In the genomic region with DNA sequence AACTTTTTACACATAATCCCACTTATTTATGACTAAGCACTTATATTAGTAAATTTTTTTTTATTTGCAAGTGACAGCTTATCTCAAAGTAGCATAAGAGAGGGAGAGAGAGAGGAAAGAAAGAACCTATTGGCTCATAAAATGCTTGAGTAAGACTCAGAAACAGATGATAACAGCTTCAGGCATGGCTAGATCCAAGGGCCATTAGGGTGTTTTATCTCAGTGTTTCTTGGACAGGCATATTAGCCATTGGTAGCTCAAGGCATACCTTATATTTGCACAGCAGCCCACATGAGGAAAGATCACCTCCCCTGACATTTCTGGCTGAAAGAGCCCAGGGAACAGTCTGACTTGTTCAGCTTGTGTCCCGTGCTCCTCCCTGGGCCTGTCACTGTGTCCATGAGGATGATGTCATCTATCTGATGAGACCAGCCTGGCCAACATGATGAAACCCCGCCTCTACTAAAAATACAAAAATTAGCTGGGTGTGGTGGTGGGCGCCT, we compare ENCODE assay signal across 1 cellular context.
TF ChIP-seq lines count a peak whose summit lies in the region.

No MANE protein-coding gene starts in this region.

TF ChIP-seq in K562, 482 proteins besides CTCF, POLR2A, EP300 and RAD21 (continued from another document and continues in another):
- TF ChIP-seq, protein P1, sequence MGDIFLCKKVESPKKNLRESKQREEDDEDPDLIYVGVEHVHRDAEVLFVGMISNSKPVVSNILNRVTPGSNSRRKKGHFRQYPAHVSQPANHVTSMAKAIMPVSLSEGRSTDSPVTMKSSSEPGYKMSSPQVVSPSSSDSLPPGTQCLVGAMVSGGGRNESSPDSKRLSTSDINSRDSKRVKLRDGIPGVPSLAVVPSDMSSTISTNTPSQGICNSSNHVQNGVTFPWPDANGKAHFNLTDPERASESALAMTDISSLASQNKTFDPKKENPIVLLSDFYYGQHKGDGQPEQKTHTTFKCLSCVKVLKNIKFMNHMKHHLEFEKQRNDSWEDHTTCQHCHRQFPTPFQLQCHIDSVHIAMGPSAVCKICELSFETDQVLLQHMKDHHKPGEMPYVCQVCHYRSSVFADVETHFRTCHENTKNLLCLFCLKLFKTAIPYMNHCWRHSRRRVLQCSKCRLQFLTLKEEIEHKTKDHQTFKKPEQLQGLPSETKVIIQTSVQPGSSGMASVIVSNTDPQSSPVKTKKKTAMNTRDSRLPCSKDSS (IDR thresholded peaks at IDR 0.05; ENCODE audit: low read depth, partially characterized antibody): no peak
- TF ChIP-seq, protein P2, sequence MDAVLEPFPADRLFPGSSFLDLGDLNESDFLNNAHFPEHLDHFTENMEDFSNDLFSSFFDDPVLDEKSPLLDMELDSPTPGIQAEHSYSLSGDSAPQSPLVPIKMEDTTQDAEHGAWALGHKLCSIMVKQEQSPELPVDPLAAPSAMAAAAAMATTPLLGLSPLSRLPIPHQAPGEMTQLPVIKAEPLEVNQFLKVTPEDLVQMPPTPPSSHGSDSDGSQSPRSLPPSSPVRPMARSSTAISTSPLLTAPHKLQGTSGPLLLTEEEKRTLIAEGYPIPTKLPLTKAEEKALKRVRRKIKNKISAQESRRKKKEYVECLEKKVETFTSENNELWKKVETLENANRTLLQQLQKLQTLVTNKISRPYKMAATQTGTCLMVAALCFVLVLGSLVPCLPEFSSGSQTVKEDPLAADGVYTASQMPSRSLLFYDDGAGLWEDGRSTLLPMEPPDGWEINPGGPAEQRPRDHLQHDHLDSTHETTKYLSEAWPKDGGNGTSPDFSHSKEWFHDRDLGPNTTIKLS (IDR thresholded peaks at IDR 0.05; ENCODE audit: borderline replicate concordance, low read depth): no peak
- TF ChIP-seq PURB (CRISPR knock-in tag; IDR thresholded peaks at IDR 0.05; ENCODE audit: low read depth) (no peak), TEAD2 (tag; IDR thresholded peaks at IDR 0.05) (no peak), SMAD3 (CRISPR knock-in tag; conservative IDR thresholded peaks at IDR 0.05) (no peak), SP1 (CRISPR knock-in tag; IDR thresholded peaks at IDR 0.05) (no peak), FOXM1 (IDR thresholded peaks at IDR 0.05; ENCODE audit: low read depth) (no peak), FOXM1 (CRISPR knock-in tag; IDR thresholded peaks at IDR 0.05; ENCODE audit: low read depth) (no peak), RB1 (IDR thresholded peaks at IDR 0.05; ENCODE audit: low read depth) (no peak), XRCC3 (IDR thresholded peaks at IDR 0.05) (no peak), PTRF (tag; IDR thresholded peaks at IDR 0.05) (no peak), ZKSCAN8 (CRISPR knock-in tag; IDR thresholded peaks at IDR 0.05) (no peak), CBFA2T3 (IDR thresholded peaks at IDR 0.05) (peak; percentile 62), ZBTB8A (IDR thresholded peaks at IDR 0.05; ENCODE audit: partially characterized antibody) (no peak), RBM22 (IDR thresholded peaks at IDR 0.05; ENCODE audit: low read depth, low read length, poor library complexity, severe bottlenecking) (no peak), ZNF764 (CRISPR knock-in tag; IDR thresholded peaks at IDR 0.05; ENCODE audit: low read depth) (no peak), TOE1 (IDR thresholded peaks at IDR 0.05; ENCODE audit: borderline replicate concordance) (no peak; the same call in 1 of the 2 replicates), TOE1 (CRISPR knock-in tag; IDR thresholded peaks at IDR 0.05; ENCODE audit: borderline replicate concordance, low read depth) (no peak), ZNF707 (CRISPR knock-in tag; conservative IDR thresholded peaks at IDR 0.05) (no peak), MXI1 (IDR thresholded peaks at IDR 0.05; ENCODE audit: low read depth, low read length) (no peak), TAF9B (IDR thresholded peaks at IDR 0.05; ENCODE audit: partially characterized antibody) (peak; percentile 36), MAFK (IDR thresholded peaks at IDR 0.05; ENCODE audit: low read length) (no peak), ZC3H4 (CRISPR knock-in tag; IDR thresholded peaks at IDR 0.05; ENCODE audit: borderline replicate concordance) (no peak), ZNF197 (CRISPR knock-in tag; IDR thresholded peaks at IDR 0.05; ENCODE audit: low read depth) (no peak), PCBP1 (IDR thresholded peaks at IDR 0.05; ENCODE audit: low read depth, low read length, poor library complexity, severe bottlenecking) (no peak), ETV5 (CRISPR knock-in tag; IDR thresholded peaks at IDR 0.05; ENCODE audit: low read depth) (no peak), BMI1 (IDR thresholded peaks at IDR 0.05; ENCODE audit: low read length) (no peak), CCAR2 (IDR thresholded peaks at IDR 0.05; ENCODE audit: low read depth, low read length) (no peak), KDM2B (CRISPR knock-in tag; IDR thresholded peaks at IDR 0.05) (no peak), HCFC1 (IDR thresholded peaks at IDR 0.05; ENCODE audit: low read depth, low read length) (no peak), CBX1 (IDR thresholded peaks at IDR 0.05; ENCODE audit: low read depth) (no peak), TBL1XR1 (IDR thresholded peaks at IDR 0.05; ENCODE audit: low read length in 2 of 2) (no peak), MCM7 (IDR thresholded peaks at IDR 0.05) (no peak), GABPB2 (CRISPR knock-in tag; conservative IDR thresholded peaks at IDR 0.05) (no peak), POLR2B (IDR thresholded peaks at IDR 0.05; ENCODE audit: low read depth, partially characterized antibody) (no peak), NR4A1 (CRISPR knock-in tag; IDR thresholded peaks at IDR 0.05) (no peak), NR4A1 (tag; IDR thresholded peaks at IDR 0.05) (0 out of 2 replicates have a peak, but pooled peaks have one; percentile 50), STAT5B (CRISPR knock-in tag; IDR thresholded peaks at IDR 0.05) (no peak), CBX2 (IDR thresholded peaks at IDR 0.05; ENCODE audit: insufficient read depth, low read length, poor library complexity, severe bottlenecking) (no peak), ZNF282 (CRISPR knock-in tag; IDR thresholded peaks at IDR 0.05) (no peak), ZNF146 (CRISPR knock-in tag; IDR thresholded peaks at IDR 0.05; ENCODE audit: unreplicated experiment) (no peak), MED1 (CRISPR knock-in tag; IDR thresholded peaks at IDR 0.05; ENCODE audit: borderline replicate concordance) (no peak), CEBPB (tag; IDR thresholded peaks at IDR 0.05) (peak; percentile 47), U2AF1 (optimal IDR thresholded peaks at IDR 0.05; ENCODE audit: low read depth, low read length) (no peak), ZNF232 (CRISPR knock-in tag; IDR thresholded peaks at IDR 0.05) (no peak), POLR3A (IDR thresholded peaks at IDR 0.05; ENCODE audit: borderline replicate concordance, extremely low read depth, insufficient read depth, insufficient read length) (no peak), JUND (IDR thresholded peaks at IDR 0.05; ENCODE audit: borderline replicate concordance, low read depth, low read length) (peak; percentile 88), JUND (tag; IDR thresholded peaks at IDR 0.05; ENCODE audit: borderline replicate concordance, low read depth, low read length) (peak; percentile 88), FOXA1 (IDR thresholded peaks at IDR 0.05; ENCODE audit: borderline replicate concordance) (no peak), SPI1 (IDR thresholded peaks at IDR 0.05; ENCODE audit: borderline replicate concordance, low read depth, low read length) (no peak)
- TF ChIP-seq, protein P3, sequence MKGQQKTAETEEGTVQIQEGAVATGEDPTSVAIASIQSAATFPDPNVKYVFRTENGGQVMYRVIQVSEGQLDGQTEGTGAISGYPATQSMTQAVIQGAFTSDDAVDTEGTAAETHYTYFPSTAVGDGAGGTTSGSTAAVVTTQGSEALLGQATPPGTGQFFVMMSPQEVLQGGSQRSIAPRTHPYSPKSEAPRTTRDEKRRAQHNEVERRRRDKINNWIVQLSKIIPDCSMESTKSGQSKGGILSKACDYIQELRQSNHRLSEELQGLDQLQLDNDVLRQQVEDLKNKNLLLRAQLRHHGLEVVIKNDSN (CRISPR knock-in tag; IDR thresholded peaks at IDR 0.05): no peak
- TF ChIP-seq, protein P4, sequence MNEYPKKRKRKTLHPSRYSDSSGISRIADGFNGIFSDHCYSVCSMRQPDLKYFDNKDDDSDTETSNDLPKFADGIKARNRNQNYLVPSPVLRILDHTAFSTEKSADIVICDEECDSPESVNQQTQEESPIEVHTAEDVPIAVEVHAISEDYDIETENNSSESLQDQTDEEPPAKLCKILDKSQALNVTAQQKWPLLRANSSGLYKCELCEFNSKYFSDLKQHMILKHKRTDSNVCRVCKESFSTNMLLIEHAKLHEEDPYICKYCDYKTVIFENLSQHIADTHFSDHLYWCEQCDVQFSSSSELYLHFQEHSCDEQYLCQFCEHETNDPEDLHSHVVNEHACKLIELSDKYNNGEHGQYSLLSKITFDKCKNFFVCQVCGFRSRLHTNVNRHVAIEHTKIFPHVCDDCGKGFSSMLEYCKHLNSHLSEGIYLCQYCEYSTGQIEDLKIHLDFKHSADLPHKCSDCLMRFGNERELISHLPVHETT (CRISPR knock-in tag; conservative IDR thresholded peaks at IDR 0.05 in 1 of 2, IDR thresholded peaks at IDR 0.05 in 1 of 2): no peak
- TF ChIP-seq, protein P5, sequence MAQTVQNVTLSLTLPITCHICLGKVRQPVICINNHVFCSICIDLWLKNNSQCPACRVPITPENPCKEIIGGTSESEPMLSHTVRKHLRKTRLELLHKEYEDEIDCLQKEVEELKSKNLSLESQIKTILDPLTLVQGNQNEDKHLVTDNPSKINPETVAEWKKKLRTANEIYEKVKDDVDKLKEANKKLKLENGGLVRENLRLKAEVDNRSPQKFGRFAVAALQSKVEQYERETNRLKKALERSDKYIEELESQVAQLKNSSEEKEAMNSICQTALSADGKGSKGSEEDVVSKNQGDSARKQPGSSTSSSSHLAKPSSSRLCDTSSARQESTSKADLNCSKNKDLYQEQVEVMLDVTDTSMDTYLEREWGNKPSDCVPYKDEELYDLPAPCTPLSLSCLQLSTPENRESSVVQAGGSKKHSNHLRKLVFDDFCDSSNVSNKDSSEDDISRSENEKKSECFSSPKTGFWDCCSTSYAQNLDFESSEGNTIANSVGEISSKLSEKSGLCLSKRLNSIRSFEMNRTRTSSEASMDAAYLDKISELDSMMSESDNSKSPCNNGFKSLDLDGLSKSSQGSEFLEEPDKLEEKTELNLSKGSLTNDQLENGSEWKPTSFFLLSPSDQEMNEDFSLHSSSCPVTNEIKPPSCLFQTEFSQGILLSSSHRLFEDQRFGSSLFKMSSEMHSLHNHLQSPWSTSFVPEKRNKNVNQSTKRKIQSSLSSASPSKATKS (CRISPR knock-in tag; IDR thresholded peaks at IDR 0.05): no peak
- TF ChIP-seq, protein P6, sequence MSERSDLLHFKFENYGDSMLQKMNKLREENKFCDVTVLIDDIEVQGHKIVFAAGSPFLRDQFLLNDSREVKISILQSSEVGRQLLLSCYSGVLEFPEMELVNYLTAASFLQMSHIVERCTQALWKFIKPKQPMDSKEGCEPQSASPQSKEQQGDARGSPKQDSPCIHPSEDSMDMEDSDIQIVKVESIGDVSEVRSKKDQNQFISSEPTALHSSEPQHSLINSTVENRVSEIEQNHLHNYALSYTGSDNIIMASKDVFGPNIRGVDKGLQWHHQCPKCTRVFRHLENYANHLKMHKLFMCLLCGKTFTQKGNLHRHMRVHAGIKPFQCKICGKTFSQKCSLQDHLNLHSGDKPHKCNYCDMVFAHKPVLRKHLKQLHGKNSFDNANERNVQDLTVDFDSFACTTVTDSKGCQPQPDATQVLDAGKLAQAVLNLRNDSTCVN (CRISPR knock-in tag; IDR thresholded peaks at IDR 0.05): no peak
- TF ChIP-seq, protein P7, sequence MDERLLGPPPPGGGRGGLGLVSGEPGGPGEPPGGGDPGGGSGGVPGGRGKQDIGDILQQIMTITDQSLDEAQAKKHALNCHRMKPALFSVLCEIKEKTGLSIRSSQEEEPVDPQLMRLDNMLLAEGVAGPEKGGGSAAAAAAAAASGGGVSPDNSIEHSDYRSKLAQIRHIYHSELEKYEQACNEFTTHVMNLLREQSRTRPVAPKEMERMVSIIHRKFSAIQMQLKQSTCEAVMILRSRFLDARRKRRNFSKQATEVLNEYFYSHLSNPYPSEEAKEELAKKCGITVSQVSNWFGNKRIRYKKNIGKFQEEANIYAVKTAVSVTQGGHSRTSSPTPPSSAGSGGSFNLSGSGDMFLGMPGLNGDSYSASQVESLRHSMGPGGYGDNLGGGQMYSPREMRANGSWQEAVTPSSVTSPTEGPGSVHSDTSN (CRISPR knock-in tag; IDR thresholded peaks at IDR 0.05; ENCODE audit: low read depth): no peak
- TF ChIP-seq, protein P7 (tag; conservative IDR thresholded peaks at IDR 0.05; ENCODE audit: low read depth): no peak
- TF ChIP-seq, protein P8, sequence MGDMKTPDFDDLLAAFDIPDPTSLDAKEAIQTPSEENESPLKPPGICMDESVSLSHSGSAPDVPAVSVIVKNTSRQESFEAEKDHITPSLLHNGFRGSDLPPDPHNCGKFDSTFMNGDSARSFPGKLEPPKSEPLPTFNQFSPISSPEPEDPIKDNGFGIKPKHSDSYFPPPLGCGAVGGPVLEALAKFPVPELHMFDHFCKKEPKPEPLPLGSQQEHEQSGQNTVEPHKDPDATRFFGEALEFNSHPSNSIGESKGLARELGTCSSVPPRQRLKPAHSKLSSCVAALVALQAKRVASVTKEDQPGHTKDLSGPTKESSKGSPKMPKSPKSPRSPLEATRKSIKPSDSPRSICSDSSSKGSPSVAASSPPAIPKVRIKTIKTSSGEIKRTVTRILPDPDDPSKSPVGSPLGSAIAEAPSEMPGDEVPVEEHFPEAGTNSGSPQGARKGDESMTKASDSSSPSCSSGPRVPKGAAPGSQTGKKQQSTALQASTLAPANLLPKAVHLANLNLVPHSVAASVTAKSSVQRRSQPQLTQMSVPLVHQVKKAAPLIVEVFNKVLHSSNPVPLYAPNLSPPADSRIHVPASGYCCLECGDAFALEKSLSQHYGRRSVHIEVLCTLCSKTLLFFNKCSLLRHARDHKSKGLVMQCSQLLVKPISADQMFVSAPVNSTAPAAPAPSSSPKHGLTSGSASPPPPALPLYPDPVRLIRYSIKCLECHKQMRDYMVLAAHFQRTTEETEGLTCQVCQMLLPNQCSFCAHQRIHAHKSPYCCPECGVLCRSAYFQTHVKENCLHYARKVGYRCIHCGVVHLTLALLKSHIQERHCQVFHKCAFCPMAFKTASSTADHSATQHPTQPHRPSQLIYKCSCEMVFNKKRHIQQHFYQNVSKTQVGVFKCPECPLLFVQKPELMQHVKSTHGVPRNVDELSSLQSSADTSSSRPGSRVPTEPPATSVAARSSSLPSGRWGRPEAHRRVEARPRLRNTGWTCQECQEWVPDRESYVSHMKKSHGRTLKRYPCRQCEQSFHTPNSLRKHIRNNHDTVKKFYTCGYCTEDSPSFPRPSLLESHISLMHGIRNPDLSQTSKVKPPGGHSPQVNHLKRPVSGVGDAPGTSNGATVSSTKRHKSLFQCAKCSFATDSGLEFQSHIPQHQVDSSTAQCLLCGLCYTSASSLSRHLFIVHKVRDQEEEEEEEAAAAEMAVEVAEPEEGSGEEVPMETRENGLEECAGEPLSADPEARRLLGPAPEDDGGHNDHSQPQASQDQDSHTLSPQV (IDR thresholded peaks at IDR 0.05): peak; percentile 55; the same call in 1 of the 2 replicates
